14 cellular contexts compared by ENCODE assay signal in the genomic region with DNA sequence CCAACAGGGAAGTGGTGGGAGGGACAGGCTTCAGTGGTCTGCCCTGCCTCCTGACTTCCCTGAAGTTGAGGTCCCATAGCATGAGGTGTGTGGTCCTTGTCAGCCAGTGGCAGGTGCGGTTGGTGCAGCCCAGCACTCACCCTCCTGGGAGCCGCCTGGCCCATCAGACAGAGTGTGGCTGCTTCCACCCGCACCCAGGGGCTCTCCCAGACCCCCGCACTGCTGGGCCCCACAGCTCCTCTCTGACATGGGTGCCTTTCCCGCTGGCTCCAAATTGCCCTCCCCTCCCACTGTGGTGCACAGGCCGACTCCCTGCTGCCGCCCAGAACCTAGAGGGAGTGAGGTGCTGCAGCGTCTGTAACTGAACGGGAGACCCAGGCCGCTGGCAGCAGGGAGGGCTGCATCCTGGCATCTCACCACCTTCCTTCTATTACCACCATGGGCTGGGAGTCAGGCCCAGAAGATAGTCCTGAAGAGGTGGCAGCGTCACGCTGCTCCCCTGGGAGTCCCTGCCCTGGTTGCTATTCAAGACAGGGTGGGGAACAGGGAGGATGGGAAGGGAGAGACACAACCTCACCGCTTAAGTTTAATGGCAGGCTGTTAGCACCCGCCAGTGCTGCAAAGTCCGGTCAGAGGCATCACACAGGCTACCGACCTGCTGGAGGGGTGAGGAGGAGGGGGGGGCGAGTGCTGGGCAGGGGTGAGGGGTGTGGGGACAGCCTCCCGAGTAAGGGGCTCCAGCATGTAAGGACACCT.
"Had no signal": no experiment of that assay in that cellular context is flagged by ENCODE, and none has a peak within 500 bp of the region (broad histone marks: within the 10 kb centered on the region; RNA-seq: fewer than 3 reads in every experiment).

No MANE protein-coding gene starts in this region.

- H3K27ac ChIP-seq: brain microvascular endothelial cell, upper lobe of left lung had no signal

- ATAC-seq: activated naive CD4-positive, alpha-beta T cell treated with anti-CD3 and anti-CD28 coated beads, Interleukin-2, amount 50 U/mL, for 72 hours; activated T-cell treated with anti-CD3 and anti-CD28 coated beads, Interleukin-2, amount 50 U/mL, for 4 hours; natural killer cell had no signal

- DNase-seq: activated CD4-positive, alpha-beta memory T cell treated with anti-CD3 and anti-CD28 coated beads for 36 hours; activated CD4-positive, alpha-beta T cell treated with anti-CD3 and anti-CD28 coated beads for 1 hour; activated effector memory CD4-positive, alpha-beta T cell treated with anti-CD3 and anti-CD28 coated beads, Interleukin-2, amount 50 U/mL, for 16 hours; activated T-cell treated with anti-CD3 and anti-CD28 coated beads, Interleukin-2, amount 50 U/mL, for 4 hours; amygdala; brain microvascular endothelial cell; erythroblast; hippocampal formation; natural killer cell; stimulated activated CD4-positive, alpha-beta T cell treated with anti-CD3 and anti-CD28 coated beads, Interleukin-12 subunit alpha, Interleukin-12 subunit beta, amount 100 ng/mL, for 4 hours; stimulated activated naive CD4-positive, alpha-beta T cell; T-helper 9 cell; upper lobe of left lung had no signal
